Comparison of ENCODE assay signal across 8 cellular contexts in genomic region chrX:12978205-12979010, GRCh38. TPM values are rescaled to one million over a fixed set of nuclear protein-coding genes. Genes with fewer than 3 reads are reported as not detected.
DNase-seq lines count a peak whose midpoint lies in the region; ATAC-seq and TF ChIP-seq lines count a peak whose summit lies in the region.

No MANE protein-coding gene starts in this region.

- peak; percentile 49 for ATAC-seq in GM21576 (IDR thresholded peaks at IDR 0.05; ENCODE audit: unreplicated experiment)
- ATAC-seq in WTC11: peak; percentile 71

- H3K36me3 Mint-ChIP-seq in WTC11: peaks cover 26% of the 10 kb centered on the region

- DNase-seq in G401 (ENCODE audit: low spot score) (peak; percentile 81), WTC11 (ENCODE audit: low spot score) (peak; percentile 26), lung microvascular endothelial cell (ENCODE audit: low read depth in 2 of 2) (peak; percentile 70 to 90), stromal cell of bone marrow (ENCODE audit: low read depth) (peak; percentile 59), DMS114 treated with DMSO at 0.1 percent for 48 hours (lab: John Stamatoyannopoulos, UW; ENCODE audit: unreplicated experiment) (no peak)

- peaks cover 39% of the 10 kb centered on the region for H3K4me1 Mint-ChIP-seq in WTC11

- H3K27me3 Mint-ChIP-seq in WTC11 (ENCODE audit: low read depth): no peaks in the 10 kb centered on the region

- POLR2A ChIA-PET in WTC11 (lab: Charles Lee): interaction anchor here (0.6 to 2.0 kb wide), 7 partner anchors 24 to 554 kb away, joined by 3 to 6 read pairs (median 3); no protein-coding TSS in a partner anchor

- peak overlapping the region; percentile 83 for H3K4me3 Mint-ChIP-seq in WTC11

- H3K27ac ChIP-seq in KOPT-K1 (ENCODE audit: low read depth, low read length, poor library complexity, severe bottlenecking): peak overlapping the region; percentile 100
- H3K27ac ChIP-seq in cingulate gyrus (ENCODE audit: low read depth, low read length): peak overlapping the region; percentile 69

- no peak for TF ChIP-seq CTCF in WTC11 (IDR thresholded peaks at IDR 0.05)

- in situ Hi-C loops in G401 (cut with HindIII; ENCODE audit: low sequenced_read_pairs): no loop called here

- no peaks in the 10 kb centered on the region for H3K9me3 Mint-ChIP-seq in WTC11

- H3K36me3 ChIP-seq in KOPT-K1 (ENCODE audit: insufficient read depth, low read length): peaks cover 30% of the 10 kb centered on the region

- CTCF ChIA-PET in WTC11 (lab: Charles Lee): interaction anchor here (0.8 to 2.1 kb wide), 2 partner anchors 32 to 510 kb away, joined by 5 to 10 read pairs; no protein-coding TSS in a partner anchor

- no peaks in the 10 kb centered on the region for H3K9me3 ChIP-seq in KOPT-K1 (ENCODE audit: insufficient read depth, low read length, poor library complexity, severe bottlenecking)

- H3K27ac Mint-ChIP-seq in WTC11: peak overlapping the region; percentile 94

TF ChIP-seq in WTC11, 78 proteins besides CTCF, POLR2A, EP300 and RAD21 (continues in another document):
- TF ChIP-seq NR2C2 (CRISPR knock-in tag; IDR thresholded peaks at IDR 0.05): no peak
- no peak for TF ChIP-seq RORB (CRISPR knock-in tag; IDR thresholded peaks at IDR 0.05)
- TF ChIP-seq GABPB1 (CRISPR knock-in tag; IDR thresholded peaks at IDR 0.05): no peak
- no peak for TF ChIP-seq HMGA2 (CRISPR knock-in tag; IDR thresholded peaks at IDR 0.05)
- no peak for TF ChIP-seq ZNF425 (CRISPR knock-in tag; conservative IDR thresholded peaks at IDR 0.05)
- peak; percentile 93; the same call in 1 of the 2 replicates for TF ChIP-seq ERG (CRISPR knock-in tag; IDR thresholded peaks at IDR 0.05)
- no peak for TF ChIP-seq ZNF423 (CRISPR knock-in tag; IDR thresholded peaks at IDR 0.05)
- TF ChIP-seq ZNF232 (CRISPR knock-in tag; IDR thresholded peaks at IDR 0.05): no peak
- TF ChIP-seq GRHL2 (CRISPR knock-in tag; IDR thresholded peaks at IDR 0.05; ENCODE audit: insufficient replicate concordance, severe bottlenecking): no peak
- no peak for TF ChIP-seq FOXJ3 (CRISPR knock-in tag; IDR thresholded peaks at IDR 0.05; ENCODE audit: borderline replicate concordance)
- TF ChIP-seq TP53 (CRISPR knock-in tag; IDR thresholded peaks at IDR 0.05): no peak
- TF ChIP-seq ZBTB43 (CRISPR knock-in tag; IDR thresholded peaks at IDR 0.05): no peak
- no peak for TF ChIP-seq SOX15 (CRISPR knock-in tag; IDR thresholded peaks at IDR 0.05)
- no peak for TF ChIP-seq OVOL2 (CRISPR knock-in tag; IDR thresholded peaks at IDR 0.05; ENCODE audit: borderline replicate concordance)
- TF ChIP-seq ZBTB21 (CRISPR knock-in tag; IDR thresholded peaks at IDR 0.05; ENCODE audit: borderline replicate concordance): no peak
- TF ChIP-seq ATF6 (CRISPR knock-in tag; IDR thresholded peaks at IDR 0.05): no peak
- no peak for TF ChIP-seq ZNF281 (CRISPR knock-in tag; IDR thresholded peaks at IDR 0.05)
- TF ChIP-seq PRRX2 (CRISPR knock-in tag; IDR thresholded peaks at IDR 0.05): peak; percentile 95
- peak; percentile 86; the same call in 1 of the 2 replicates for TF ChIP-seq AR (CRISPR knock-in tag; IDR thresholded peaks at IDR 0.05)

RNA-seq across cellular contexts. Expression of gene TMSB4X, which starts 3.5 kb away (rescaled TPM):
- total RNA-seq in G401 (2014; rRNA removed; shearing (Covaris generic)): 2,749 and 3,064 TPM in 2 replicates
- total RNA-seq in WTC11 (2021) (2,375 to 2,595 TPM (median 2,468 TPM) in 3 replicates), lung microvascular endothelial cell (18,253 and 26,169 TPM in 2 replicates)
